Comparison of ENCODE assay signal across 14 cellular contexts in the genomic region with DNA sequence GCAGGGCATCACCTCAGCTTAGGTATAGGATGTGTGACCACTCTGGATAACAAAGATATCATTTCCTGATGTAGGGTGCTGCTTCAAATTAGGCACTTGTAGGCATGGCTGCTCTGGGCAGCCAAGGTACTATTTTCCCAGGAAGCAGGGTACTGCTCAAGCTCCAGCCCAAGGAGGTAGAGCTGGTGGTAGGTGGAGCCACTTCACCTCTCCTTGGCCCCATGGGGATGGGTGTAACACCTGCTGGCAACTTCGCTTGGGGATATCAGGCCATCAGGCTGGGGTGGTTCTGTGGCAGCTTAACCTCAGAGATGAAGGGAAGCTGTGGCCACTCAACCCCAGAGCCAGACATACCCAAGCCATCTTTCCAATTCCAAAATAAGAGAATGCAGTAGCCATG.
A peak's percentile ranks its signal among the peaks of the same experiment; 100 is the strongest.
DNase-seq lines count a peak whose midpoint lies in the region; ATAC-seq and TF ChIP-seq lines count a peak whose summit lies in the region.
"Had no signal": no experiment of that assay in that cellular context is flagged by ENCODE, and none has a peak within 500 bp of the region (broad histone marks: within the 10 kb centered on the region; RNA-seq: fewer than 3 reads in every experiment).

No MANE protein-coding gene starts in this region.

- intact Hi-C loops in natural killer cell (cut with micrococcal nuclease): no loop called here
- intact Hi-C loops in posterior vena cava (cut with DNase I): no loop called here

- H3K9me3 Mint-ChIP-seq in natural killer cell treated with Interleukin-12 subunit alpha and Interleukin-12 subunit beta and Interleukin-15 and Interleukin-18, amount 100 ng/mL, for 72 hours: peaks cover 4% of the 10 kb centered on the region
- peaks cover 2 to 7% of the 10 kb centered on the region in 2 donors for H3K9me3 Mint-ChIP-seq in natural killer cell

- H3K4me1 Mint-ChIP-seq in natural killer cell treated with Interleukin-12 subunit alpha and Interleukin-12 subunit beta and Interleukin-15 and Interleukin-18, amount 100 ng/mL, for 72 hours (ENCODE audit: low read depth in 2 of 2): no peaks in the 10 kb centered on the region
- no peaks in the 10 kb centered on the region for H3K4me1 Mint-ChIP-seq in natural killer cell
- H3K4me1 Mint-ChIP-seq: B cell had no signal

- H3K4me3 Mint-ChIP-seq in natural killer cell treated with Interleukin-12 subunit alpha and Interleukin-12 subunit beta and Interleukin-15 and Interleukin-18, amount 100 ng/mL, for 72 hours: no peak overlapping the region
- H3K4me3 Mint-ChIP-seq in natural killer cell: no peak overlapping the region
- H3K4me3 Mint-ChIP-seq: B cell; CD4-positive, alpha-beta T cell; CD8-positive, alpha-beta T cell had no signal

- no peak overlapping the region for H3K27ac Mint-ChIP-seq in natural killer cell treated with Interleukin-12 subunit alpha and Interleukin-12 subunit beta and Interleukin-15 and Interleukin-18, amount 100 ng/mL, for 72 hours
- no peak overlapping the region for H3K27ac Mint-ChIP-seq in natural killer cell
- H3K27ac Mint-ChIP-seq: B cell; CD4-positive, alpha-beta T cell; CD8-positive, alpha-beta T cell had no signal

- peaks cover 37 to 59% of the 10 kb centered on the region in 2 donors for H3K27me3 Mint-ChIP-seq in natural killer cell treated with Interleukin-12 subunit alpha and Interleukin-12 subunit beta and Interleukin-15 and Interleukin-18, amount 100 ng/mL, for 72 hours
- peaks cover 27 to 62% of the 10 kb centered on the region in 2 donors for H3K27me3 Mint-ChIP-seq in natural killer cell (ENCODE audit: low read depth in 2 of 2)

- peaks cover 11% of the 10 kb centered on the region for H3K36me3 Mint-ChIP-seq in natural killer cell treated with Interleukin-12 subunit alpha and Interleukin-12 subunit beta and Interleukin-15 and Interleukin-18, amount 100 ng/mL, for 72 hours
- peaks cover 8% of the 10 kb centered on the region for H3K36me3 Mint-ChIP-seq in natural killer cell
- H3K36me3 Mint-ChIP-seq: CD8-positive, alpha-beta T cell had no signal

- no peak for DNase-seq in natural killer cell treated with Interleukin-12 subunit alpha and Interleukin-12 subunit beta and Interleukin-15 and Interleukin-18, amount 100 ng/mL, for 72 hours (ENCODE audit: low spot score)
- no peak for DNase-seq in natural killer cell
- peak; percentile 26 for DNase-seq in posterior vena cava (ENCODE audit: low spot score)
- DNase-seq in NCI-H1105 (lab: John Stamatoyannopoulos, UW): no peak
- DNase-seq in medulla oblongata (ENCODE audit: extremely low spot score): no peak
- DNase-seq: AML-193; Caco-2; Calu3; CD4-positive, alpha-beta T cell; CD8-positive, alpha-beta T cell; DMS79 treated with DMSO at 0.1 percent for 48 hours; GF-D8 had no signal

- peak; percentile 11 to 20 for ATAC-seq in natural killer cell treated with Interleukin-12 subunit alpha and Interleukin-12 subunit beta and Interleukin-15 and Interleukin-18, amount 100 ng/mL, for 72 hours
- ATAC-seq in natural killer cell: no peak
- ATAC-seq: A549; CD8-positive, alpha-beta T cell had no signal

- TF ChIP-seq CTCF in natural killer cell (IDR thresholded peaks at IDR 0.05): no peak

Comparison
In these comparisons a context has a peak if more than half of its experiments do, and no peak if none do; other contexts are left out.
1. ATAC-seq: peak in natural killer cell treated with Interleukin-12 subunit alpha and Interleukin-12 subunit beta and Interleukin-15 and Interleukin-18, amount 100 ng/mL, for 72 hours (2 of 2); none in natural killer cell (0 of 3).